28 cellular contexts compared by ENCODE assay signal in genomic region chr11:123594921-123595320, GRCh38. TPM values are rescaled to one million over a fixed set of nuclear protein-coding genes. Genes with fewer than 3 reads are reported as not detected.
"Had no signal": no experiment of that assay in that cellular context is flagged by ENCODE, and none has a peak within 500 bp of the region (broad histone marks: within the 10 kb centered on the region; RNA-seq: fewer than 3 reads in every experiment).

No MANE protein-coding gene starts in this region.

- H3K27me3 ChIP-seq: left lung, ovary, tibial nerve, uterus had no signal

- H3K36me3 ChIP-seq: lower lobe of right lung, ovary, prostate gland, uterus had no signal

- H3K9me3 Mint-ChIP-seq: mesothelial cell of epicardium; naive thymus-derived CD4-positive, alpha-beta T cell; natural killer cell treated with Interleukin-12 subunit alpha and Interleukin-12 subunit beta and Interleukin-15 and Interleukin-18, amount 100 ng/mL, for 72 hours; stimulated activated naive B cell treated with anti-CD40 and anti-IgM and Interleukin-4, amounts not matched to agents 10 μg/mL and 1 μg/mL and 100 μg/mL, for 72 hours; stimulated activated naive CD8-positive, alpha-beta T cell treated with anti-CD3 and anti-CD28 coated beads, Interleukin-15, Interleukin-2, amounts not matched to agents 100 ng/mL and 50 ng/mL, for 24 hours; type B pancreatic cell had no signal

- H3K4me3 ChIP-seq: left lung, lower lobe of right lung, ovary, prostate gland, skin epidermis, tibial nerve, uterus had no signal

- H3K4me1 Mint-ChIP-seq: mesothelial cell of epicardium; naive thymus-derived CD4-positive, alpha-beta T cell; stimulated activated naive B cell treated with anti-CD40 and anti-IgM and Interleukin-4, amounts not matched to agents 10 μg/mL and 1 μg/mL and 100 μg/mL, for 72 hours had no signal

- H3K27ac Mint-ChIP-seq: mesothelial cell of epicardium; naive thymus-derived CD4-positive, alpha-beta T cell; natural killer cell treated with Interleukin-12 subunit alpha and Interleukin-12 subunit beta and Interleukin-15 and Interleukin-18, amount 100 ng/mL, for 72 hours; stimulated activated naive B cell treated with anti-CD40 and anti-IgM and Interleukin-4, amounts not matched to agents 10 μg/mL and 1 μg/mL and 100 μg/mL, for 72 hours; stimulated activated naive CD8-positive, alpha-beta T cell treated with anti-CD3 and anti-CD28 coated beads, Interleukin-15, Interleukin-2, amounts not matched to agents 100 ng/mL and 50 ng/mL, for 24 hours; type B pancreatic cell had no signal

- H3K9me3 ChIP-seq: left lung, lower lobe of right lung, ovary, prostate gland, tibial nerve, uterus had no signal

- H3K27ac ChIP-seq: left lung, lower lobe of right lung, ovary, prostate gland, skin epidermis, uterus had no signal

- H3K27me3 Mint-ChIP-seq: naive thymus-derived CD4-positive, alpha-beta T cell; natural killer cell treated with Interleukin-12 subunit alpha and Interleukin-12 subunit beta and Interleukin-15 and Interleukin-18, amount 100 ng/mL, for 72 hours; stimulated activated naive B cell treated with anti-CD40 and anti-IgM and Interleukin-4, amounts not matched to agents 10 μg/mL and 1 μg/mL and 100 μg/mL, for 72 hours; stimulated activated naive CD8-positive, alpha-beta T cell treated with anti-CD3 and anti-CD28 coated beads, Interleukin-15, Interleukin-2, amounts not matched to agents 100 ng/mL and 50 ng/mL, for 24 hours; type B pancreatic cell had no signal

- H3K4me3 Mint-ChIP-seq: mesothelial cell of epicardium; naive thymus-derived CD4-positive, alpha-beta T cell; natural killer cell treated with Interleukin-12 subunit alpha and Interleukin-12 subunit beta and Interleukin-15 and Interleukin-18, amount 100 ng/mL, for 72 hours; stimulated activated naive B cell treated with anti-CD40 and anti-IgM and Interleukin-4, amounts not matched to agents 10 μg/mL and 1 μg/mL and 100 μg/mL, for 72 hours; stimulated activated naive CD8-positive, alpha-beta T cell treated with anti-CD3 and anti-CD28 coated beads, Interleukin-15, Interleukin-2, amounts not matched to agents 100 ng/mL and 50 ng/mL, for 24 hours; type B pancreatic cell had no signal

- DNase-seq: hippocampal formation; kidney; left colon; left lung; lower lobe of right lung; mammary epithelial cell; mesendoderm; naive thymus-derived CD4-positive, alpha-beta T cell; ovary; posterior cingulate gyrus; retina; right cardiac atrium; stimulated activated CD4-positive, alpha-beta T cell treated with anti-CD3 and anti-CD28 coated beads, Interleukin-12 subunit alpha, Interleukin-12 subunit beta, amount 100 ng/mL, for 4 hours; stimulated activated CD4-positive, alpha-beta T cell treated with anti-CD3 and anti-CD28 coated beads, Interleukin-15, amount 100 ng/mL, for 24 hours; stimulated activated CD4-positive, alpha-beta T cell treated with anti-CD3 and anti-CD28 coated beads, Interleukin-2, amount 100 ng/mL, for 24 hours; stimulated activated CD4-positive, alpha-beta T cell treated with anti-CD3 and anti-CD28 coated beads, Interleukin-4, amount 100 ng/mL, for 1 hour; stimulated activated naive B cell treated with anti-CD40 and anti-IgM and Interleukin-4, amounts not matched to agents 10 μg/mL and 1 μg/mL and 100 μg/mL, for 72 hours; substantia nigra; uterus had no signal

- H3K4me1 ChIP-seq: left lung, lower lobe of right lung, prostate gland, uterus had no signal

- H3K36me3 Mint-ChIP-seq: stimulated activated naive B cell treated with anti-CD40 and anti-IgM and Interleukin-4, amounts not matched to agents 10 μg/mL and 1 μg/mL and 100 μg/mL, for 72 hours had no signal

- ATAC-seq: left colon; left lung; lower lobe of right lung; naive thymus-derived CD4-positive, alpha-beta T cell; natural killer cell treated with Interleukin-12 subunit alpha and Interleukin-12 subunit beta and Interleukin-15 and Interleukin-18, amount 100 ng/mL, for 72 hours; right cardiac atrium; sciatic nerve; stimulated activated naive B cell treated with anti-CD40 and anti-IgM and Interleukin-4, amounts not matched to agents 10 μg/mL and 1 μg/mL and 100 μg/mL, for 72 hours had no signal

RNA-seq across cellular contexts. Expression of gene SCN3B, which starts 59.5 kb away (rescaled TPM):
- total RNA-seq: mononuclear cell; naive thymus-derived CD4-positive, alpha-beta T cell; natural killer cell treated with Interleukin-12 subunit alpha and Interleukin-12 subunit beta and Interleukin-15 and Interleukin-18, amount 100 ng/mL, for 72 hours had no signal
- polyA plus RNA-seq: naive thymus-derived CD4-positive, alpha-beta T cell had no signal
